Comparison of ENCODE assay signal across 8 cellular contexts in genomic region chr5:125412561-125413535, GRCh38.
DNase-seq lines count a peak whose midpoint lies in the region; ATAC-seq and FAIRE-seq lines count a peak whose summit lies in the region.

No MANE protein-coding gene starts in this region.

- peak; percentile 25 for ATAC-seq in GM18502 (IDR thresholded peaks at IDR 0.05; ENCODE audit: poor library complexity, unreplicated experiment)
- ATAC-seq in HG03095 (IDR thresholded peaks at IDR 0.05; ENCODE audit: unreplicated experiment) = peak; percentile 33

- peak; percentile 35 for DNase-seq in NCI-H460 (ENCODE audit: extremely low read depth, low read depth)
- DNase-seq in caudate nucleus (lab: John Stamatoyannopoulos, UW) = peak; percentile 6 to 98 (median 78)
- DNase-seq in stimulated activated CD4-positive, alpha-beta T cell treated with anti-CD3 and anti-CD28 coated beads, Interleukin-2, amount 100 ng/mL, for 24 hours = no peak
- DNase-seq in effector CD4-positive, alpha-beta T cell = no peak

- peak overlapping the region in 1 of 7 experiments; percentile 15 for H3K4me3 ChIP-seq in skin epidermis

- H3K27ac ChIP-seq in caudate nucleus (ENCODE audit: low read depth, low read length) (peak overlapping the region; percentile 86), skin epidermis (peak overlapping the region in 15 of 21 experiments; percentile 9 to 78 (median 58))

- FAIRE-seq in islet of Langerhans (lab: Jason Lieb, UNC) = peak; percentile 100

Comparison
In these comparisons a context has a peak if more than half of its experiments do, and no peak if none do; other contexts are left out.
1. DNase-seq: peak in NCI-H460 (single experiment) and caudate nucleus (61 of 61); none in stimulated activated CD4-positive, alpha-beta T cell treated with anti-CD3 and anti-CD28 coated beads, Interleukin-2, amount 100 ng/mL, for 24 hours (0 of 2) and effector CD4-positive, alpha-beta T cell (single experiment).